ENCODE assay signal across 30 cellular contexts in the genomic region with DNA sequence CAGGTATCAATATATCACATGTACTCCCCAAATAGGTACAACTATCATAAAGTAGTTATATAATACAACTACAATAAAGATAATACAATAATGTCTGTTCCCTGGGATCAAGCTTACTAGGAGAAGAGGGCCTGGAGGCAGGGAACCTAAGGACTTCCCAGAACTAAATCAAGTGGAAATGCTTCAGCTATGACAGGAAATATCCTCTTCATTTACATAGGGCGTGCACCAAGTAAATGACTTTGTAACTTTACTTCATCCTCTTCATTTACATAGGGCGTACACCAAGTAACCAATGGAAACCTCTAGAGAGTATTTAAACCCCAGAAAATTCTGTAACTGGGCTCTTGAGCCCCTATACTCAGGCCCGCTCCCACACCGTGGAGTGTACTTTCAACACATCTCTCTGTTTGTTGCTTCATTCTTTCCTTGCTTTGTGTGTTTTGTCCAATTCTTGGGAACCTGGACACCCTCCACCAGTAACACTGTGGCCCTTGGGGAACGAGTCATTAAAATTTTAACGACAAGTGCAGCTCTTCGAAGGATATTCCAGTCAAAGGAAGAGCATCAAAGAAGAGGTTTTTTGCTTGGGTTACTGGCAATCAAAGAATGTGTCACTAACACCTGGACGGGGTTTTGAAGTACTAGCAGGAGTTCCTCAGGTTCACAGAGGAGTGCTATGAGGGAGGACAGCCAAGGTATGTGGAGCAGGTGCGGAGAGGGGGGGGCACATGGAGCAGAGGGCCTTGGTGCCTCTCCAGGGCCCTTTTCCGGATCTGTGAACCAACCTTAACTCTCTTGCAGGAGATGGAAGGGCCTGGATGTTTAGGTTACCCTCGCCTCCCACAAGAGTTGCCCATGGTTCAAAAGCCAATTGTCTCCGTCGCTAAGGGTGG.
"Had no signal": no experiment of that assay in that cellular context is flagged by ENCODE, and none has a peak within 500 bp of the region (broad histone marks: within the 10 kb centered on the region; RNA-seq: fewer than 3 reads in every experiment).

No MANE protein-coding gene starts in this region.

- H3K4me3 ChIP-seq: adrenal gland, body of pancreas, esophagus squamous epithelium, gastroesophageal sphincter had no signal

- H3K27me3 Mint-ChIP-seq: activated naive CD8-positive, alpha-beta T cell had no signal

- H3K4me1 Mint-ChIP-seq: activated T-helper 17 cell treated with anti-CD3 and anti-CD28 coated beads, Interleukin-2, amount 50 U/mL, for 72 hours; T-helper 17 cell had no signal

- H3K27me3 ChIP-seq: adrenal gland, body of pancreas had no signal

- H3K4me3 Mint-ChIP-seq: activated B cell treated with CpG ODN at 0.5 μM for 24 hours; activated CD8-positive, alpha-beta T cell treated with anti-CD3 and anti-CD28 coated beads for 36 hours; activated naive CD8-positive, alpha-beta T cell; activated T-cell treated with anti-CD3 and anti-CD28 coated beads, Interleukin-2, amount 50 U/mL, for 4 hours; activated T-helper 17 cell treated with anti-CD3 and anti-CD28 coated beads, Interleukin-2, amount 50 U/mL, for 72 hours; T-helper 17 cell; T-helper 2 cell treated with Interferon-gamma antibody and Interleukin-4, amounts not matched to agents 5 μg/mL and 100 μg/mL, for 36 hours had no signal

- H3K4me1 ChIP-seq: adrenal gland, body of pancreas, esophagus squamous epithelium, gastroesophageal sphincter had no signal

- H3K27ac ChIP-seq: adrenal gland, body of pancreas, epithelial cell of prostate, esophagus squamous epithelium, gastroesophageal sphincter, WERI-Rb-1 had no signal

- H3K9me3 Mint-ChIP-seq: activated B cell treated with CpG ODN at 0.5 μM for 24 hours; activated CD8-positive, alpha-beta T cell treated with anti-CD3 and anti-CD28 coated beads for 36 hours; activated T-cell treated with anti-CD3 and anti-CD28 coated beads, Interleukin-2, amount 50 U/mL, for 4 hours; activated T-helper 17 cell treated with anti-CD3 and anti-CD28 coated beads, Interleukin-2, amount 50 U/mL, for 72 hours; T-helper 2 cell treated with Interferon-gamma antibody and Interleukin-4, amounts not matched to agents 5 μg/mL and 100 μg/mL, for 36 hours had no signal

- H3K36me3 Mint-ChIP-seq: activated naive CD8-positive, alpha-beta T cell had no signal

- ATAC-seq: activated CD4-positive, CD25-positive, alpha-beta regulatory T cell treated with anti-CD3 and anti-CD28 coated beads, Interleukin-2, amount 50 U/mL, for 24 hours; activated CD8-positive, alpha-beta T cell treated with anti-CD3 and anti-CD28 coated beads for 36 hours; activated T-cell treated with anti-CD3 and anti-CD28 coated beads, Interleukin-2, amount 50 U/mL, for 4 hours; activated T-helper 17 cell treated with anti-CD3 and anti-CD28 coated beads, Interleukin-2, amount 50 U/mL, for 72 hours; body of pancreas; gastroesophageal sphincter; T-helper 17 cell had no signal

- DNase-seq: activated B cell treated with CpG ODN at 0.5 μM for 24 hours; activated CD4-positive, alpha-beta T cell treated with anti-CD3 and anti-CD28 coated beads for 48 hours; activated CD4-positive, alpha-beta T cell treated with anti-CD3 and anti-CD28 coated beads, Interleukin-2, amount 50 U/mL, for 1 hour; activated CD4-positive, alpha-beta T cell treated with anti-CD3 and anti-CD28 coated beads, Interleukin-2, amount 50 U/mL, for 48 hours; activated CD8-positive, alpha-beta memory T cell treated with anti-CD3 and anti-CD28 coated beads for 24 hours; activated CD8-positive, alpha-beta T cell treated with anti-CD3 and anti-CD28 coated beads for 36 hours; activated effector memory CD4-positive, alpha-beta T cell treated with Interleukin-2 at 50 U/mL for 16 hours; activated gamma-delta T cell treated with Interleukin-2 at 50 U/mL for 16 hours; activated naive CD4-positive, alpha-beta T cell treated with anti-CD3 and anti-CD28 coated beads, Interleukin-2, amount 50 U/mL, for 16 hours; activated naive CD4-positive, alpha-beta T cell treated with Interleukin-2 at 50 U/mL for 16 hours; activated T-cell treated with anti-CD3 and anti-CD28 coated beads, Interleukin-2, amount 50 U/mL, for 4 hours; adrenal gland; aorta; body of pancreas; caudate nucleus; cortex of kidney; dermis blood vessel endothelial cell; effector CD4-positive, alpha-beta T cell; esophagus squamous epithelium; foreskin melanocyte; T-helper 1 cell; T-helper 17 cell; T1000 had no signal

- H3K27ac Mint-ChIP-seq: activated B cell treated with CpG ODN at 0.5 μM for 24 hours; activated CD8-positive, alpha-beta T cell treated with anti-CD3 and anti-CD28 coated beads for 36 hours; activated naive CD8-positive, alpha-beta T cell; activated T-helper 17 cell treated with anti-CD3 and anti-CD28 coated beads, Interleukin-2, amount 50 U/mL, for 72 hours; T-helper 17 cell; T-helper 2 cell treated with Interferon-gamma antibody and Interleukin-4, amounts not matched to agents 5 μg/mL and 100 μg/mL, for 36 hours had no signal

- H3K36me3 ChIP-seq: adrenal gland, esophagus squamous epithelium, gastroesophageal sphincter, WERI-Rb-1 had no signal

- H3K9me3 ChIP-seq: adrenal gland, body of pancreas, esophagus squamous epithelium, gastroesophageal sphincter had no signal
